Comparison of ENCODE assay signal across 13 cellular contexts in genomic region chr17:38447502-38448095, GRCh38. TPM values are rescaled to one million over a fixed set of nuclear protein-coding genes. Genes with fewer than 3 reads are reported as not detected.
DNase-seq lines count a peak whose midpoint lies in the region; ATAC-seq, FAIRE-seq and TF ChIP-seq lines count a peak whose summit lies in the region.
"Had no signal": no experiment of that assay in that cellular context is flagged by ENCODE, and none has a peak within 500 bp of the region (broad histone marks: within the 10 kb centered on the region; RNA-seq: fewer than 3 reads in every experiment).

No MANE protein-coding gene starts in this region.

- H3F3A ChIP-seq in GM23248 (ENCODE audit: insufficient read depth) = peaks cover 20% of the 10 kb centered on the region

- no peak for TF ChIP-seq RAD21 in A549 (conservative IDR thresholded peaks at IDR 0.05 in 1 of 2, IDR thresholded peaks at IDR 0.05 in 1 of 2)

- H3K4me2 ChIP-seq in A549 = peak overlapping the region; percentile 49
- H3K4me2 ChIP-seq in GM23248 (ENCODE audit: unreplicated experiment) = no peak overlapping the region
- peak overlapping the region; percentile 11 for H3K4me2 ChIP-seq in astrocyte (ENCODE audit: low read length)
- H3K4me2 ChIP-seq in OCI-LY7 (ENCODE audit: low read length) = no peak overlapping the region

- TF ChIP-seq EP300 in A549 (IDR thresholded peaks at IDR 0.05) = no peak

- no peaks in the 10 kb centered on the region for H4K20me1 ChIP-seq in GM23248 (ENCODE audit: insufficient read depth)
- H4K20me1 ChIP-seq in astrocyte (ENCODE audit: insufficient read depth, low read length) = peaks cover 26% of the 10 kb centered on the region
- H4K20me1 ChIP-seq in OCI-LY7 (ENCODE audit: insufficient read depth, low read length) = no peaks in the 10 kb centered on the region

- H3K36me3 ChIP-seq in GM23248 (ENCODE audit: low read depth) (no peaks in the 10 kb centered on the region), astrocyte (ENCODE audit: insufficient read depth, low read length) (no peaks in the 10 kb centered on the region), lung (ENCODE audit: control insufficient read depth in 2 of 2, insufficient read depth in 2 of 2, low read length in 2 of 2) (no peaks in the 10 kb centered on the region), OCI-LY7 (ENCODE audit: insufficient read depth, low read length) (no peaks in the 10 kb centered on the region)
- H3K36me3 ChIP-seq: thoracic aorta had no signal

- CTCF ChIA-PET in A549 (lab: Yijun Ruan, JAX) = interaction anchor here (0.6 to 2.5 kb wide), 13 partner anchors 9 to 221 kb away, joined by 3 to 10 read pairs (median 4); no protein-coding TSS in a partner anchor
- CTCF ChIA-PET in OCI-LY7 (lab: Charles Lee; ENCODE audit: unreplicated experiment) = no interaction called here

- no peaks in the 10 kb centered on the region for H3K27me3 Mint-ChIP-seq in astrocyte (ENCODE audit: low read depth, unreplicated experiment)

- H3K9me3 Mint-ChIP-seq in astrocyte (ENCODE audit: unreplicated experiment) = no peaks in the 10 kb centered on the region
- H3K9me3 Mint-ChIP-seq: CD4-positive, alpha-beta memory T cell had no signal

- H3K79me2 ChIP-seq in GM23248 (ENCODE audit: insufficient read depth) (peaks cover 87% of the 10 kb centered on the region), astrocyte (ENCODE audit: insufficient read depth, low read length) (peaks cover 59% of the 10 kb centered on the region), OCI-LY7 (ENCODE audit: insufficient read depth, low read depth, low read length) (no peaks in the 10 kb centered on the region)

- H3K27ac ChIP-seq in A549 (peak overlapping the region; percentile 37 to 96; a peak in 4 of 6 replicates), GM23248 (peak overlapping the region; percentile 3; the same call in 1 of the 2 replicates), astrocyte (ENCODE audit: low read depth, low read length) (peak overlapping the region; percentile 8), lung (ENCODE audit: low read depth in 1 of 2, low read length in 1 of 2) (peak overlapping the region; percentile 49 to 55), OCI-LY7 (ENCODE audit: low read depth, low read length, poor library complexity, severe bottlenecking) (no peak overlapping the region)
- H3K27ac ChIP-seq: thoracic aorta had no signal

- POLR2A ChIA-PET in A549 (lab: Yijun Ruan, JAX) = interaction anchor here (0.6 kb wide), 1 partner anchor 28 kb away, joined by 4 read pairs; no protein-coding TSS in a partner anchor
- POLR2A ChIA-PET in OCI-LY7 (lab: Charles Lee) = interaction anchor here (1.0 kb wide), 1 partner anchor 32 kb away, joined by 3 read pairs; no protein-coding TSS in a partner anchor

- H2AFZ ChIP-seq in GM23248 (no peak overlapping the region), astrocyte (ENCODE audit: low read depth, low read length) (no peak overlapping the region), OCI-LY7 (ENCODE audit: low read length) (no peak overlapping the region)

- intact Hi-C loops in OCI-LY7 (cut with micrococcal nuclease; ENCODE audit: unreplicated experiment) = no loop called here

- no peak for FAIRE-seq in A549 (lab: Jason Lieb, UNC)
- FAIRE-seq in astrocyte (lab: Jason Lieb, UNC) = no peak
- FAIRE-seq: islet of Langerhans had no signal

- H3K9me2 ChIP-seq in GM23248 (ENCODE audit: insufficient read depth) (no peaks in the 10 kb centered on the region), OCI-LY7 (ENCODE audit: insufficient read depth, low read length) (no peaks in the 10 kb centered on the region)

- H3K9me3 ChIP-seq in A549 (no peaks in the 10 kb centered on the region), GM23248 (ENCODE audit: low read depth) (no peaks in the 10 kb centered on the region), astrocyte (ENCODE audit: insufficient read depth, low read depth, low read length) (no peaks in the 10 kb centered on the region), lung (ENCODE audit: control insufficient read depth in 2 of 2, insufficient read depth in 1 of 2, low read length in 1 of 2) (no peaks in the 10 kb centered on the region), OCI-LY7 (ENCODE audit: low read length) (no peaks in the 10 kb centered on the region)
- H3K9me3 ChIP-seq: thoracic aorta had no signal

- 55% methylated on average over 2 of the region's 2 CpGs for WGBS in A549 (ENCODE audit: missing lambda C conversion rate)
- 87 to 100% methylated on average over 2 of the region's 2 CpGs for whole genome bisulfite sequencing in GM23248 (ENCODE audit: low coverage in 1 of 2, low lambda C conversion rate in 2 of 2, missing lambda C conversion rate in 2 of 2), 2 experiments
- 12 to 13% methylated on average over 2 of the region's 2 CpGs for WGBS in lung, 2 donors

- H3K4me3 ChIP-seq in A549 (no peak overlapping the region), GM23248 (no peak overlapping the region), astrocyte (ENCODE audit: insufficient read depth, low read depth, low read length) (no peak overlapping the region), lung (no peak overlapping the region), OCI-LY7 (ENCODE audit: low read depth, low read length, poor library complexity, severe bottlenecking) (no peak overlapping the region)
- H3K4me3 ChIP-seq: thoracic aorta had no signal

- peaks cover 63% of the 10 kb centered on the region for H3K4me1 ChIP-seq in A549
- H3K4me1 ChIP-seq in GM23248 (ENCODE audit: insufficient read depth) = peaks cover 60% of the 10 kb centered on the region
- peaks cover 61% of the 10 kb centered on the region for H3K4me1 ChIP-seq in astrocyte (ENCODE audit: insufficient read depth, low read length)
- H3K4me1 ChIP-seq in lung (ENCODE audit: control insufficient read depth in 2 of 2, insufficient read depth in 2 of 2, low read length in 2 of 2) = peaks cover 9 to 32% of the 10 kb centered on the region in 2 donors
- peaks cover 39% of the 10 kb centered on the region for H3K4me1 ChIP-seq in OCI-LY7 (ENCODE audit: insufficient read depth, low read length, poor library complexity, severe bottlenecking)

- TF ChIP-seq CTCF in A549 (IDR thresholded peaks at IDR 0.05) = no peak
- no peak for TF ChIP-seq CTCF in astrocyte (IDR thresholded peaks at IDR 0.05; ENCODE audit: insufficient read depth, low read depth, low read length)
- TF ChIP-seq CTCF in lung (IDR thresholded peaks at IDR 0.05; ENCODE audit: control extremely low read depth, extremely low read depth) = no peak
- no peak for TF ChIP-seq CTCF in OCI-LY7 (conservative IDR thresholded peaks at IDR 0.05; ENCODE audit: low read length)

- peaks cover 6% of the 10 kb centered on the region for H3K36me3 Mint-ChIP-seq in astrocyte (ENCODE audit: low read depth, unreplicated experiment)
- H3K36me3 Mint-ChIP-seq: CD4-positive, alpha-beta memory T cell had no signal

- in situ Hi-C loops in GM23248 (cut with MboI) = no loop called here

- no peak overlapping the region for H3K4me3 Mint-ChIP-seq in astrocyte (ENCODE audit: unreplicated experiment)
- H3K4me3 Mint-ChIP-seq: CD4-positive, alpha-beta memory T cell had no signal

- peaks cover 48% of the 10 kb centered on the region for H3K4me1 Mint-ChIP-seq in astrocyte (ENCODE audit: low read depth, unreplicated experiment)

- no TSS peak for BruUV-seq in OCI-LY7 (replicated peaks; lab: Mats Ljungman, UMichigan)

- TF ChIP-seq POLR2A in A549 (IDR thresholded peaks at IDR 0.05; ENCODE audit: low read length) = no peak

- no peak for DNase-seq in A549 (ENCODE audit: low read depth in 1 of 2, low spot score in 1 of 2)
- no peak for DNase-seq in GM23248
- DNase-seq in astrocyte (ENCODE audit: low read depth) = no peak
- no peak for DNase-seq in lung (ENCODE audit: low spot score)
- no peak for DNase-seq in OCI-LY7 (ENCODE audit: low spot score)
- DNase-seq in hepatic stellate cell (ENCODE audit: low spot score) = no peak
- DNase-seq in activated T-cell treated with anti-CD3 and anti-CD28 coated beads, Interleukin-2, amount 50 U/mL, for 1 hour = no peak
- DNase-seq: activated CD8-positive, alpha-beta memory T cell treated with anti-CD3 and anti-CD28 coated beads, Interleukin-2, amount 50 U/mL, for 4 hours; CD4-positive, alpha-beta memory T cell; posterior cingulate gyrus had no signal

- no peak overlapping the region for H3K27ac Mint-ChIP-seq in astrocyte (ENCODE audit: unreplicated experiment)
- H3K27ac Mint-ChIP-seq: CD4-positive, alpha-beta memory T cell had no signal

- ATAC-seq in A549 (no peak), lung (ENCODE audit: insufficient read depth, low FRiP score) (no peak), HG02970 (IDR thresholded peaks at IDR 0.05; ENCODE audit: low FRiP score, unreplicated experiment) (no peak)

- H3K27me3 ChIP-seq in GM23248 (replicated peaks; ENCODE audit: insufficient read depth) (no peaks in the 10 kb centered on the region), astrocyte (ENCODE audit: insufficient read depth, low read length) (no peaks in the 10 kb centered on the region), lung (ENCODE audit: control insufficient read depth, insufficient read depth) (no peaks in the 10 kb centered on the region)

- H3K9ac ChIP-seq in GM23248 (peak overlapping the region; percentile 16; the same call in 1 of the 2 replicates), astrocyte (ENCODE audit: low read length) (peak overlapping the region; percentile 33)

TF ChIP-seq in A549, 52 proteins besides CTCF, POLR2A, EP300 and RAD21:
- TF ChIP-seq JUN (IDR thresholded peaks at IDR 0.05) (no peak), ZFP36 (IDR thresholded peaks at IDR 0.05; ENCODE audit: borderline replicate concordance, partially characterized antibody) (peak; percentile 36)
TF ChIP-seq in A549: peak in this region for 1.

RNA-seq across cellular contexts. Expression of gene ARHGAP23, which starts 19.3 kb away (rescaled TPM):
- polyA plus RNA-seq in A549 (2011; rRNA removed) (4.8 and 5.5 TPM in 2 replicates), A549 (2017; fragmentation: RNase III; extraction: RNeasy Plus Mini Kit Qiagen cat#74134 plus additional on column Dnase treatment) (32.5 to 46.0 TPM (median 32.6 TPM) in 3 replicates), GM23248 (2016; fragmentation: Nextera tagmentation; extraction: Ambion mirVana) (5.3 and 6.6 TPM in 2 replicates), lung (10 to 100 TPM; 18.3 to 19.2 TPM)
- polyA plus RNA-seq in A549 (2012; cell fraction: cytosol; rRNA removed) = 7.7 and 9.3 TPM in 2 replicates
- polyA plus RNA-seq in A549 (2012; cell fraction: nucleus; rRNA removed) = 13.6 and 17.6 TPM in 2 replicates
- polyA minus RNA-seq in A549 (2011; rRNA and poly(A)+ RNA removed) = 7.1 and 11.2 TPM in 2 replicates
- total RNA-seq in GM23248 (2014; rRNA removed; shearing (Covaris generic)) = 64.2 and 69.4 TPM in 2 replicates
- total RNA-seq in astrocyte (88.5 and 118 TPM in 2 replicates), lung (10 to 100 TPM; 59.2 to 91.7 TPM), OCI-LY7 (2022) (14.6 and 16.3 TPM in 2 replicates)
- 18.6 and 25.4 TPM in 2 replicates for total RNA-seq in OCI-LY7 (2014; rRNA removed; shearing (Covaris generic))
- total RNA-seq: CD4-positive, alpha-beta memory T cell had no signal

Comparison
In these comparisons a context has a peak if more than half of its experiments do, and no peak if none do; other contexts are left out.
1. H3K4me2 ChIP-seq: peak in A549 (single experiment) and astrocyte (single experiment); none in GM23248 (single experiment) and OCI-LY7 (single experiment).